ENCODE assay signal across 12 cellular contexts in genomic region chr16:85916141-85916890, GRCh38. TPM values are rescaled to one million over a fixed set of nuclear protein-coding genes. Genes with fewer than 3 reads are reported as not detected.
DNase-seq lines count a peak whose midpoint lies in the region; ATAC-seq, FAIRE-seq and TF ChIP-seq lines count a peak whose summit lies in the region.
"Had no signal": no experiment of that assay in that cellular context is flagged by ENCODE, and none has a peak within 500 bp of the region (broad histone marks: within the 10 kb centered on the region; RNA-seq: fewer than 3 reads in every experiment).

No MANE protein-coding gene starts in this region.

- no peaks in the 10 kb centered on the region for H3K9me3 ChIP-seq in DOHH2 (ENCODE audit: control insufficient read depth, insufficient read depth, low read length)

- H3K4me1 Mint-ChIP-seq in natural killer cell (peaks cover 66 to 78% of the 10 kb centered on the region in 2 donors), endothelial cell (ENCODE audit: unreplicated experiment) (peaks cover 9% of the 10 kb centered on the region)

- peaks cover 64% of the 10 kb centered on the region for H3K4me1 ChIP-seq in DOHH2 (ENCODE audit: control insufficient read depth, low read length)

- H3K9me3 Mint-ChIP-seq in natural killer cell (no peaks in the 10 kb centered on the region), endothelial cell (ENCODE audit: unreplicated experiment) (no peaks in the 10 kb centered on the region)

- peak; percentile 76 to 84 (median 82) for ATAC-seq in natural killer cell

- intact Hi-C loops in natural killer cell (cut with micrococcal nuclease) = loop anchor here (1.0 to 2.0 kb wide), 2 partner anchors 13 to 18 kb away; no protein-coding TSS in a partner anchor

- TF ChIP-seq CTCF in DOHH2 (IDR thresholded peaks at IDR 0.05; ENCODE audit: low read depth, low read length, poor library complexity, severe bottlenecking) = no peak
- TF ChIP-seq CTCF in natural killer cell (IDR thresholded peaks at IDR 0.05) = no peak
- TF ChIP-seq CTCF in endothelial cell (IDR thresholded peaks at IDR 0.05; ENCODE audit: unreplicated experiment) = no peak

- peak overlapping the region; percentile 80 to 89 for H3K27ac Mint-ChIP-seq in natural killer cell
- no peak overlapping the region for H3K27ac Mint-ChIP-seq in endothelial cell (ENCODE audit: unreplicated experiment)

- no peak for TF ChIP-seq POLR2A in erythroblast (IDR thresholded peaks at IDR 0.05; ENCODE audit: low read length)

- peak; percentile 16 for DNase-seq in RCC 7860 (ENCODE audit: low spot score)
- DNase-seq in erythroblast (lab: John Stamatoyannopoulos, UW) = peak; percentile 88 to 90
- DNase-seq in natural killer cell = peak; percentile 48
- DNase-seq in retina = no peak
- DNase-seq in NCI-H128 (lab: John Stamatoyannopoulos, UW; ENCODE audit: unreplicated experiment) = no peak
- no peak for DNase-seq in GOT3 (lab: John Stamatoyannopoulos, UW)
- DNase-seq in endothelial cell (ENCODE audit: low spot score) = no peak
- DNase-seq: activated CD4-positive, alpha-beta T cell treated with anti-CD3 and anti-CD28 coated beads for 1 hour; hippocampal formation; KBM-7; NCI-H748 treated with DMSO at 0.1 percent for 48 hours had no signal

- peaks cover 17% of the 10 kb centered on the region for H3K36me3 Mint-ChIP-seq in natural killer cell
- H3K36me3 Mint-ChIP-seq in endothelial cell (ENCODE audit: low read depth, unreplicated experiment) = no peaks in the 10 kb centered on the region

- H3K4me3 ChIP-seq in DOHH2 (ENCODE audit: low read length) = no peak overlapping the region

- H3K79me2 ChIP-seq in DOHH2 (ENCODE audit: control insufficient read depth, low read length) = peaks cover 60% of the 10 kb centered on the region

- peak overlapping the region; percentile 32 for H3K27ac ChIP-seq in DOHH2 (ENCODE audit: low read depth, low read length)

- FAIRE-seq in RCC 7860 (lab: Jason Lieb, UNC) = no peak

- H4K20me1 ChIP-seq in DOHH2 (ENCODE audit: control insufficient read depth, insufficient read depth, low read depth, low read length) = peaks cover 16% of the 10 kb centered on the region

- H3K36me3 ChIP-seq in DOHH2 (ENCODE audit: control insufficient read depth, low read length) = peaks cover 99% of the 10 kb centered on the region

- H3K27me3 ChIP-seq in DOHH2 (ENCODE audit: control insufficient read depth, low read length) = no peaks in the 10 kb centered on the region

- H3K4me3 Mint-ChIP-seq in natural killer cell (peak overlapping the region; percentile 83), endothelial cell (ENCODE audit: unreplicated experiment) (no peak overlapping the region)

- H3F3A ChIP-seq in DOHH2 (ENCODE audit: control insufficient read depth, insufficient read depth) = peaks cover 64% of the 10 kb centered on the region

- no peaks in the 10 kb centered on the region for H3K9me2 ChIP-seq in DOHH2 (replicated peaks; ENCODE audit: control insufficient read depth, low read length)

- peak overlapping the region; percentile 12; the same call in 1 of the 2 replicates for H3K4me2 ChIP-seq in DOHH2 (ENCODE audit: low read length)

- no peaks in the 10 kb centered on the region for H3K27me3 Mint-ChIP-seq in natural killer cell (ENCODE audit: low read depth in 2 of 2)
- peaks cover 12% of the 10 kb centered on the region for H3K27me3 Mint-ChIP-seq in endothelial cell (ENCODE audit: unreplicated experiment)

RNA-seq across cellular contexts. Expression of gene IRF8, which starts 17.4 kb away (rescaled TPM):
- total RNA-seq in natural killer cell (100 to 1,000 TPM; 101 to 167 (median 122) TPM), endothelial cell (ENCODE audit: unreplicated experiment) (1.5 TPM)

Comparison
In these comparisons a context has a peak if more than half of its experiments do, and no peak if none do; other contexts are left out.
1. DNase-seq: peak in RCC 7860 (single experiment), erythroblast (2 of 2) and natural killer cell (single experiment); none in retina (single experiment), NCI-H128 (single experiment), GOT3 (single experiment) and endothelial cell (single experiment).
2. RNA of gene IRF8, which starts 17.4 kb away (total RNA-seq): 101 to 167 TPM in natural killer cell; 1.5 TPM in endothelial cell (single experiment); every median in the first group is over 10 times any median in the second.